26 cellular contexts compared by ENCODE assay signal in the genomic region with DNA sequence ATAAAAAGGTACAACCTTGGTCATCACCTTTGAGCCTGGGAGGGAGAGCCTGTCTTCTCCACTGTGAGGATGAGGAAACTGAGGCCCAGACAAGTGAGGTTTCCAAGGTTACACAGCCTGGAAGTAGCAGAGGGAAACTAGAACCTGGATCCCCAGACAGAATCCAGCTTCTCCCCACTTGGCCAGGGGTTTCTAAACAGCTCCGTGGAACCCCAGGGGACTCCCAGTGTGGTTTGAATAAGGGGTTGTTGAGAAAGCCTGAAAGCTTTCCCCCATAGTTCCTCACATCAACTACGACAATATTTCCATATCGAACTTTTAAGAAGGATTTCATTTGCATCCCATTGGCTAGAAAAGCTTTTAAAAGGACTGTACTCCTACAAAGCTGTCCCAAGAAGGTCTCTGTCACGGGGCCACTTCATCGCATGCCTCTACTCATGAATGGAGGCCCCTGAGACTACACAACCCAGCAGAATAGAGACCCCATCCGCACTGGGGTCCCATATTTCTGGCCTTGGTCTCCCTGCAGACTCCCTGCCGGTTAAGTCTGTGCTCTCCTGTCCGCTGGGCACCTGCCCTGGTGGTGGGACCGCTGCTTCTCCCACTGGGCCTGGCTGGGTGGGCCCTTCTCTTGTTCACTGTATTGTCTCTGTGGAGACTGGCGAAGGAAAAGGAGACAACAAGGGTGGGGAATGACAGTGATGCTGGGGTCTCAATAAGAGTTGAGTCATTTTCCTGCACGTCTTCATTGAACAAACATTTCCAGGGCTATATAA.
DNase-seq lines count a peak whose midpoint lies in the region; ATAC-seq, FAIRE-seq and TF ChIP-seq lines count a peak whose summit lies in the region.
"Had no signal": no experiment of that assay in that cellular context is flagged by ENCODE, and none has a peak within 500 bp of the region (broad histone marks: within the 10 kb centered on the region; RNA-seq: fewer than 3 reads in every experiment).

No MANE protein-coding gene starts in this region.

- H3K79me1 ChIP-seq in trophoblast cell (ENCODE audit: low read length) = peaks cover 25% of the 10 kb centered on the region

- peak overlapping the region; percentile 47 for H2BK12ac ChIP-seq in trophoblast cell (ENCODE audit: low read length)

- peaks cover 2% of the 10 kb centered on the region; the same call in 1 of the 3 replicates for H3K9me3 ChIP-seq in A549
- no peaks in the 10 kb centered on the region for H3K9me3 ChIP-seq in GM23248 (ENCODE audit: low read depth)
- H3K9me3 ChIP-seq in trophoblast cell (ENCODE audit: insufficient read depth, low read depth, low read length) = peaks cover 3% of the 10 kb centered on the region
- H3K9me3 ChIP-seq: ascending aorta, lower lobe of right lung had no signal

- ATAC-seq in A549 (no peak), GM21529 (IDR thresholded peaks at IDR 0.05; ENCODE audit: unreplicated experiment) (no peak), HG03108 (IDR thresholded peaks at IDR 0.05; ENCODE audit: unreplicated experiment) (no peak)
- ATAC-seq: esophagus mucosa, lower lobe of right lung, PC-3 had no signal

- no peak for TF ChIP-seq CTCF in A549 (IDR thresholded peaks at IDR 0.05)

- 94% methylated on average over 11 of the region's 11 CpGs for WGBS in A549 (ENCODE audit: missing lambda C conversion rate)
- 97 to 99% methylated on average over 11 of the region's 11 CpGs for WGBS in GM23248 (ENCODE audit: low coverage in 1 of 2, low lambda C conversion rate in 2 of 2, missing lambda C conversion rate in 2 of 2), 2 experiments
- no CpG with 5 or more reads among the region's 11 CpGs for WGBS in trophoblast cell (ENCODE audit: extremely low coverage, insufficient coverage, insufficient read length)

- no peak for TF ChIP-seq POLR2A in A549 (IDR thresholded peaks at IDR 0.05; ENCODE audit: low read length)

- 0 out of 2 replicates have a peak overlapping the region, but pooled peaks have one; percentile 24 for H3K9ac ChIP-seq in GM23248
- H3K9ac ChIP-seq in trophoblast cell (ENCODE audit: low read length) = no peak overlapping the region
- H3K9ac ChIP-seq: KMS-11 had no signal

- no peak overlapping the region for H4K12ac ChIP-seq in trophoblast cell (ENCODE audit: low read depth, low read length)

- FAIRE-seq in A549 (lab: Jason Lieb, UNC) = no peak
- FAIRE-seq: frontal cortex, islet of Langerhans had no signal

- DNase-seq in A549 (ENCODE audit: low read depth in 1 of 2, low spot score in 1 of 2) (no peak), GM23248 (no peak), ecto neural progenitor cell (ENCODE audit: low spot score) (peak; percentile 32), trophoblast cell (no peak), posterior vena cava (ENCODE audit: low spot score) (no peak)
- no peak for DNase-seq in activated naive CD4-positive, alpha-beta T cell treated with anti-CD3 and anti-CD28 coated beads, Interleukin-2, amount 10 ng/mL, durations not matched to agents 7 days and 5 days
- DNase-seq: activated CD4-positive, CD25-positive, alpha-beta regulatory T cell treated with anti-CD3 and anti-CD28 coated beads, Interleukin-2, amount 50 U/mL, for 72 hours; CD4-positive, CD25-positive, alpha-beta regulatory T cell; cerebellar nuclear complex; DMS 273 treated with DMSO at 0.1 percent for 48 hours; effector CD8-positive, alpha-beta T cell; hypothalamus; lower lobe of right lung; NCI-H1930; occipital lobe; PC-3; SIG-M5 had no signal

- no peaks in the 10 kb centered on the region for H3K9me3 Mint-ChIP-seq in activated naive CD4-positive, alpha-beta T cell treated with anti-CD3 and anti-CD28 coated beads, Interleukin-2, amount 10 ng/mL, durations not matched to agents 7 days and 5 days
- H3K9me3 Mint-ChIP-seq: activated naive CD4-positive, alpha-beta T cell treated with anti-CD3 and anti-CD28 coated beads, Interleukin-2, amount 50 U/mL, for 24 hours; activated T-helper 1 cell treated with anti-CD3 and anti-CD28 coated beads, Interleukin-12 subunit alpha, Interleukin-12 subunit beta, Interleukin-2, Interleukin-4 antibody, amounts not matched to agents 30 ng/mL and 10 ng/mL and 1 ng/mL, durations not matched to agents 14 hours and 24 hours and 36 hours had no signal

- peak overlapping the region; percentile 31 to 89; a peak in 5 of 6 replicates for H3K27ac ChIP-seq in A549
- H3K27ac ChIP-seq in GM23248 = no peak overlapping the region
- no peak overlapping the region for H3K27ac ChIP-seq in trophoblast cell (ENCODE audit: low read depth, low read length)
- H3K27ac ChIP-seq: KMS-11, lower lobe of right lung had no signal

- no peak overlapping the region for H3K4ac ChIP-seq in trophoblast cell (ENCODE audit: low read depth, low read length)

- H3K9me2 ChIP-seq in GM23248 (ENCODE audit: insufficient read depth) = no peaks in the 10 kb centered on the region

- H3K27me3 ChIP-seq in GM23248 (replicated peaks; ENCODE audit: insufficient read depth) (no peaks in the 10 kb centered on the region), trophoblast cell (ENCODE audit: insufficient read depth, low read length) (no peaks in the 10 kb centered on the region)
- H3K27me3 ChIP-seq: ascending aorta had no signal

- POLR2A ChIA-PET in A549 (lab: Yijun Ruan, JAX) = no interaction called here

- H3K27me3 Mint-ChIP-seq in activated naive CD4-positive, alpha-beta T cell treated with anti-CD3 and anti-CD28 coated beads, Interleukin-2, amount 10 ng/mL, durations not matched to agents 7 days and 5 days = peaks cover 63% of the 10 kb centered on the region

- no peaks in the 10 kb centered on the region for H3K36me3 ChIP-seq in GM23248 (ENCODE audit: low read depth)
- no peaks in the 10 kb centered on the region for H3K36me3 ChIP-seq in trophoblast cell (ENCODE audit: control insufficient read depth in 1 of 2, insufficient read depth in 2 of 2, low read length in 2 of 2)
- H3K36me3 ChIP-seq: ascending aorta, lower lobe of right lung had no signal

- H2AK5ac ChIP-seq in trophoblast cell (ENCODE audit: low read length) = peak overlapping the region; percentile 69

- no peaks in the 10 kb centered on the region for H3K4me1 Mint-ChIP-seq in activated naive CD4-positive, alpha-beta T cell treated with anti-CD3 and anti-CD28 coated beads, Interleukin-2, amount 10 ng/mL, durations not matched to agents 7 days and 5 days
- H3K4me1 Mint-ChIP-seq: activated naive CD4-positive, alpha-beta T cell treated with anti-CD3 and anti-CD28 coated beads, Interleukin-2, amount 50 U/mL, for 24 hours; CD4-positive, CD25-positive, alpha-beta regulatory T cell had no signal

- in situ Hi-C loops in GM23248 (cut with MboI) = no loop called here

- H2BK120ac ChIP-seq in trophoblast cell (ENCODE audit: insufficient read depth, low read length, poor library complexity) = no peak overlapping the region

- H3K23ac ChIP-seq in trophoblast cell (ENCODE audit: low read length) = no peak overlapping the region

- TF ChIP-seq RAD21 in A549 (conservative IDR thresholded peaks at IDR 0.05 in 1 of 2, IDR thresholded peaks at IDR 0.05 in 1 of 2) = no peak

- H4K20me1 ChIP-seq in GM23248 (ENCODE audit: insufficient read depth) = no peaks in the 10 kb centered on the region

- H3K36me3 Mint-ChIP-seq in activated naive CD4-positive, alpha-beta T cell treated with anti-CD3 and anti-CD28 coated beads, Interleukin-2, amount 10 ng/mL, durations not matched to agents 7 days and 5 days = no peaks in the 10 kb centered on the region
- H3K36me3 Mint-ChIP-seq: activated naive CD4-positive, alpha-beta T cell treated with anti-CD3 and anti-CD28 coated beads, Interleukin-2, amount 50 U/mL, for 24 hours; CD4-positive, CD25-positive, alpha-beta regulatory T cell had no signal

- CTCF ChIA-PET in A549 (lab: Yijun Ruan, JAX) = interaction anchor here (0.6 to 5.1 kb wide), 7 partner anchors 9 to 31 kb away, joined by 3 to 34 read pairs (median 6); no protein-coding TSS in a partner anchor
- CTCF ChIA-PET in activated naive CD4-positive, alpha-beta T cell treated with anti-CD3 and anti-CD28 coated beads, Interleukin-2, amount 10 ng/mL, durations not matched to agents 7 days and 5 days (lab: Charles Lee) = no interaction called here

- H2AFZ ChIP-seq in GM23248 (no peak overlapping the region), trophoblast cell (ENCODE audit: insufficient read depth, low read length, poor library complexity) (no peak overlapping the region)

- H2BK5ac ChIP-seq in trophoblast cell (ENCODE audit: low read depth, low read length, poor library complexity) = no peak overlapping the region

- no peak overlapping the region for H3K27ac Mint-ChIP-seq in activated naive CD4-positive, alpha-beta T cell treated with anti-CD3 and anti-CD28 coated beads, Interleukin-2, amount 10 ng/mL, durations not matched to agents 7 days and 5 days
- H3K27ac Mint-ChIP-seq: activated naive CD4-positive, alpha-beta T cell treated with anti-CD3 and anti-CD28 coated beads, Interleukin-2, amount 50 U/mL, for 24 hours; activated T-helper 1 cell treated with anti-CD3 and anti-CD28 coated beads, Interleukin-12 subunit alpha, Interleukin-12 subunit beta, Interleukin-2, Interleukin-4 antibody, amounts not matched to agents 30 ng/mL and 10 ng/mL and 1 ng/mL, durations not matched to agents 14 hours and 24 hours and 36 hours; CD4-positive, CD25-positive, alpha-beta regulatory T cell had no signal

- H3K18ac ChIP-seq in trophoblast cell (ENCODE audit: low read length) = no peak overlapping the region

- H3K79me2 ChIP-seq in GM23248 (ENCODE audit: insufficient read depth) (no peaks in the 10 kb centered on the region), trophoblast cell (ENCODE audit: control insufficient read depth, insufficient read depth, low read length, poor library complexity) (peaks cover 2% of the 10 kb centered on the region)

- H3K14ac ChIP-seq in trophoblast cell (ENCODE audit: low read length) = no peak overlapping the region

- intact Hi-C loops in posterior vena cava (cut with DNase I) = no loop called here

- no peak overlapping the region for H3K4me2 ChIP-seq in A549
- H3K4me2 ChIP-seq in GM23248 (ENCODE audit: unreplicated experiment) = no peak overlapping the region
- H3K4me2 ChIP-seq in trophoblast cell (ENCODE audit: low read length) = no peak overlapping the region
- H3K4me2 ChIP-seq: KMS-11 had no signal

- no peak overlapping the region for H3K4me3 Mint-ChIP-seq in activated naive CD4-positive, alpha-beta T cell treated with anti-CD3 and anti-CD28 coated beads, Interleukin-2, amount 10 ng/mL, durations not matched to agents 7 days and 5 days
- H3K4me3 Mint-ChIP-seq: activated naive CD4-positive, alpha-beta T cell treated with anti-CD3 and anti-CD28 coated beads, Interleukin-2, amount 50 U/mL, for 24 hours; activated T-helper 1 cell treated with anti-CD3 and anti-CD28 coated beads, Interleukin-12 subunit alpha, Interleukin-12 subunit beta, Interleukin-2, Interleukin-4 antibody, amounts not matched to agents 30 ng/mL and 10 ng/mL and 1 ng/mL, durations not matched to agents 14 hours and 24 hours and 36 hours had no signal

- peak overlapping the region; percentile 48 for H4K91ac ChIP-seq in trophoblast cell (ENCODE audit: low read depth, low read length)

- peaks cover 19% of the 10 kb centered on the region for H3F3A ChIP-seq in GM23248 (ENCODE audit: insufficient read depth)

- no peak overlapping the region for H4K8ac ChIP-seq in trophoblast cell (ENCODE audit: low read depth, low read length)

- peaks cover 44% of the 10 kb centered on the region for H3K4me1 ChIP-seq in A549
- peaks cover 33% of the 10 kb centered on the region for H3K4me1 ChIP-seq in GM23248 (ENCODE audit: insufficient read depth)
- H3K4me1 ChIP-seq in trophoblast cell (ENCODE audit: control insufficient read depth in 1 of 2, insufficient read depth in 2 of 2, low read length in 2 of 2) = peaks cover 17 to 28% of the 10 kb centered on the region in 2 experiments

- no peak for TF ChIP-seq EP300 in A549 (IDR thresholded peaks at IDR 0.05)

- H3K4me3 ChIP-seq in A549 (no peak overlapping the region), GM23248 (no peak overlapping the region), trophoblast cell (ENCODE audit: low read depth, low read length) (no peak overlapping the region)
- H3K4me3 ChIP-seq: ascending aorta, lower lobe of right lung had no signal

Comparison
In these comparisons a context has a peak if more than half of its experiments do, and no peak if none do; other contexts are left out.
1. H3K27ac ChIP-seq: peak in A549 (2 of 2); none in GM23248 (single experiment) and trophoblast cell (single experiment).